20 cellular contexts compared by ENCODE assay signal in genomic region chr2:200298015-200298414, GRCh38.
"Had no signal": no experiment of that assay in that cellular context is flagged by ENCODE, and none has a peak within 500 bp of the region (broad histone marks: within the 10 kb centered on the region; RNA-seq: fewer than 3 reads in every experiment).

No MANE protein-coding gene starts in this region.

- DNase-seq: activated B cell treated with CpG ODN at 0.5 μM for 24 hours; activated CD4-positive, alpha-beta T cell treated with anti-CD3 and anti-CD28 coated beads for 36 hours; activated CD4-positive, alpha-beta T cell treated with anti-CD3 and anti-CD28 coated beads, Interleukin-2, amount 50 U/mL, for 4 hours; activated CD8-positive, alpha-beta memory T cell treated with anti-CD3 and anti-CD28 coated beads, Interleukin-2, amount 50 U/mL, for 48 hours; activated naive CD4-positive, alpha-beta T cell treated with Interleukin-2 at 50 U/mL for 16 hours; activated naive CD8-positive, alpha-beta T cell treated with anti-CD3 and anti-CD28 coated beads for 36 hours; activated T-cell treated with anti-CD3 and anti-CD28 coated beads, Interleukin-2, amount 50 U/mL, for 48 hours; amniotic stem cell; foreskin keratinocyte; immature natural killer cell; kidney glomerular epithelial cell; left ventricle myocardium superior; mammary epithelial cell; nephron progenitor cell; right lobe of liver; spleen; stimulated activated CD4-positive, alpha-beta T cell treated with anti-CD3 and anti-CD28 coated beads, Interleukin-4, amount 100 ng/mL, for 24 hours; stimulated activated naive CD8-positive, alpha-beta T cell treated with anti-CD3 and anti-CD28 coated beads, Interleukin-15, Interleukin-2, amounts not matched to agents 100 U/mL and 50 U/mL, for 24 hours had no signal

- H3K27me3 ChIP-seq: foreskin keratinocyte, hepatocyte, right lobe of liver, spleen had no signal

- H3K4me2 ChIP-seq: hepatocyte had no signal

- H2AFZ ChIP-seq: hepatocyte had no signal

- H3K4me1 ChIP-seq: right lobe of liver, spleen had no signal

- H3K9me3 ChIP-seq: right lobe of liver, spleen had no signal

- H3K27ac ChIP-seq: epithelial cell of prostate, foreskin keratinocyte, hepatocyte, right lobe of liver, spleen had no signal

- ATAC-seq: activated CD4-positive, alpha-beta T cell treated with anti-CD3 and anti-CD28 coated beads for 36 hours; foreskin keratinocyte; left ventricle myocardium superior; stimulated activated naive CD8-positive, alpha-beta T cell treated with anti-CD3 and anti-CD28 coated beads, Interleukin-15, Interleukin-2, amounts not matched to agents 100 U/mL and 50 U/mL, for 24 hours had no signal

- H3K4me3 ChIP-seq: hepatocyte, right lobe of liver, spleen had no signal

- H3K36me3 ChIP-seq: right lobe of liver, spleen had no signal
